26 cellular contexts compared by ENCODE assay signal in the genomic region with DNA sequence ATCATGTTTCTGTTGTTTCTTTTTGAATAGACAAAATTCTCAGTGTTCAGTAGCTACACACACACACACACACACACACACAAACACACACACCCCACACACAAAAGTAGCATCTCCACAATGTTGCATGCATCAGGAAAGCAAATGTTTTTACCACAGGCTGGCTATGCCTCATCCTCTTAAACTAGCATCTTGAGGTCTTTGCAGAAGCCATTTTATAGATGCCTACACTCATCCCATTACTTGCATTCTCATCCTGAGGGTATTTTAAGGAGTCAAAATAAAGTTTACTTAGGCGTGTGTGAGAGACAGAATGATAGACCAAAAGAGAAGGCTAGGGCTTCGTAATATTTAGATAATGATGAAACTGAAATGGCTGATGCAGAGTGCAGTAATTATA. TPM values are rescaled to one million over a fixed set of nuclear protein-coding genes. Genes with fewer than 3 reads are reported as not detected.
"Had no signal": no experiment of that assay in that cellular context is flagged by ENCODE, and none has a peak within 500 bp of the region (broad histone marks: within the 10 kb centered on the region; RNA-seq: fewer than 3 reads in every experiment).

No MANE protein-coding gene starts in this region.

- DNase-seq: activated B cell treated with CpG ODN at 0.5 μM for 24 hours; activated CD4-positive, alpha-beta memory T cell treated with anti-CD3 and anti-CD28 coated beads for 36 hours; activated CD4-positive, alpha-beta T cell treated with anti-CD3 and anti-CD28 coated beads for 48 hours; activated CD8-positive, alpha-beta memory T cell treated with anti-CD3 and anti-CD28 coated beads, Interleukin-2, amount 10 ng/mL, durations not matched to agents 7 days and 5 days; activated CD8-positive, alpha-beta memory T cell treated with anti-CD3 and anti-CD28 coated beads, Interleukin-2, amount 50 U/mL, for 4 hours; activated CD8-positive, alpha-beta T cell treated with anti-CD3 and anti-CD28 coated beads, Interleukin-2, amount 10 ng/mL, durations not matched to agents 7 days and 5 days; activated effector memory CD4-positive, alpha-beta T cell treated with anti-CD3 and anti-CD28 coated beads, Interleukin-2, amount 50 U/mL, for 16 hours; activated naive CD4-positive, alpha-beta T cell treated with anti-CD3 and anti-CD28 coated beads for 36 hours; activated naive CD8-positive, alpha-beta T cell treated with anti-CD3 and anti-CD28 coated beads for 36 hours; activated naive CD8-positive, alpha-beta T cell treated with anti-CD3 and anti-CD28 coated beads, Interleukin-2, amount 50 U/mL, for 24 hours; activated T-cell treated with anti-CD3 and anti-CD28 coated beads, Interleukin-2, amount 50 U/mL, for 1 hour; activated T-cell treated with anti-CD3 and anti-CD28 coated beads, Interleukin-2, amount 50 U/mL, for 48 hours; adrenal gland; amygdala; aorta; body of pancreas; caudate nucleus; cortex of kidney; effector CD8-positive, alpha-beta T cell; head of caudate nucleus; T-helper 2 cell; WERI-Rb-1 had no signal

- H3K36me3 ChIP-seq: adrenal gland, WERI-Rb-1 had no signal

- H3K4me3 Mint-ChIP-seq: activated B cell treated with CpG ODN at 0.5 μM for 24 hours; activated CD4-positive, alpha-beta memory T cell treated with anti-CD3 and anti-CD28 coated beads for 36 hours; activated CD8-positive, alpha-beta memory T cell treated with anti-CD3 and anti-CD28 coated beads, Interleukin-2, amount 10 ng/mL, durations not matched to agents 7 days and 5 days; activated CD8-positive, alpha-beta T cell treated with anti-CD3 and anti-CD28 coated beads, Interleukin-2, amount 10 ng/mL, durations not matched to agents 7 days and 5 days; activated naive CD4-positive, alpha-beta T cell treated with anti-CD3 and anti-CD28 coated beads for 36 hours; activated naive CD4-positive, alpha-beta T cell treated with anti-CD3 and anti-CD28 coated beads, Interleukin-2, amount 50 U/mL, for 24 hours; activated naive CD8-positive, alpha-beta T cell treated with anti-CD3 and anti-CD28 coated beads for 36 hours; activated naive CD8-positive, alpha-beta T cell treated with anti-CD3 and anti-CD28 coated beads, Interleukin-2, amount 50 U/mL, for 24 hours; activated T-helper 1 cell treated with anti-CD3 and anti-CD28 coated beads, Interleukin-12 subunit alpha, Interleukin-12 subunit beta, Interleukin-2, Interleukin-4 antibody, amounts not matched to agents 30 ng/mL and 10 ng/mL and 1 ng/mL, durations not matched to agents 14 hours and 24 hours and 36 hours had no signal

- H3K4me3 ChIP-seq: adrenal gland, body of pancreas had no signal

- H3K9me3 Mint-ChIP-seq: activated B cell treated with CpG ODN at 0.5 μM for 24 hours; activated CD4-positive, alpha-beta memory T cell treated with anti-CD3 and anti-CD28 coated beads for 36 hours; activated naive CD4-positive, alpha-beta T cell treated with anti-CD3 and anti-CD28 coated beads for 36 hours; activated naive CD4-positive, alpha-beta T cell treated with anti-CD3 and anti-CD28 coated beads, Interleukin-2, amount 50 U/mL, for 24 hours; activated naive CD8-positive, alpha-beta T cell treated with anti-CD3 and anti-CD28 coated beads for 36 hours; activated naive CD8-positive, alpha-beta T cell treated with anti-CD3 and anti-CD28 coated beads, Interleukin-2, amount 50 U/mL, for 24 hours; activated T-helper 1 cell treated with anti-CD3 and anti-CD28 coated beads, Interleukin-12 subunit alpha, Interleukin-12 subunit beta, Interleukin-2, Interleukin-4 antibody, amounts not matched to agents 30 ng/mL and 10 ng/mL and 1 ng/mL, durations not matched to agents 14 hours and 24 hours and 36 hours; activated T-helper 2 cell treated with anti-CD3 and anti-CD28 coated beads, Interferon-gamma antibody, Interleukin-2, Interleukin-4, amounts not matched to agents 10 μg/mL and 5 μg/mL and 100 μg/mL, durations not matched to agents 14 hours and 24 hours and 36 hours had no signal

- H3K9me3 ChIP-seq: adrenal gland, body of pancreas had no signal

- H3K27ac Mint-ChIP-seq: activated B cell treated with CpG ODN at 0.5 μM for 24 hours; activated CD4-positive, alpha-beta memory T cell treated with anti-CD3 and anti-CD28 coated beads for 36 hours; activated CD8-positive, alpha-beta memory T cell treated with anti-CD3 and anti-CD28 coated beads, Interleukin-2, amount 10 ng/mL, durations not matched to agents 7 days and 5 days; activated CD8-positive, alpha-beta T cell treated with anti-CD3 and anti-CD28 coated beads, Interleukin-2, amount 10 ng/mL, durations not matched to agents 7 days and 5 days; activated naive CD4-positive, alpha-beta T cell treated with anti-CD3 and anti-CD28 coated beads for 36 hours; activated naive CD4-positive, alpha-beta T cell treated with anti-CD3 and anti-CD28 coated beads, Interleukin-2, amount 50 U/mL, for 24 hours; activated naive CD8-positive, alpha-beta T cell treated with anti-CD3 and anti-CD28 coated beads for 36 hours; activated naive CD8-positive, alpha-beta T cell treated with anti-CD3 and anti-CD28 coated beads, Interleukin-2, amount 50 U/mL, for 24 hours; activated T-helper 1 cell treated with anti-CD3 and anti-CD28 coated beads, Interleukin-12 subunit alpha, Interleukin-12 subunit beta, Interleukin-2, Interleukin-4 antibody, amounts not matched to agents 30 ng/mL and 10 ng/mL and 1 ng/mL, durations not matched to agents 14 hours and 24 hours and 36 hours; activated T-helper 2 cell treated with anti-CD3 and anti-CD28 coated beads, Interferon-gamma antibody, Interleukin-2, Interleukin-4, amounts not matched to agents 10 μg/mL and 5 μg/mL and 100 μg/mL, durations not matched to agents 14 hours and 24 hours and 36 hours had no signal

- H3K27ac ChIP-seq: adrenal gland, body of pancreas, epithelial cell of prostate, WERI-Rb-1 had no signal

- H3K36me3 Mint-ChIP-seq: activated CD4-positive, alpha-beta memory T cell treated with anti-CD3 and anti-CD28 coated beads for 36 hours; activated CD8-positive, alpha-beta memory T cell treated with anti-CD3 and anti-CD28 coated beads, Interleukin-2, amount 10 ng/mL, durations not matched to agents 7 days and 5 days; activated naive CD4-positive, alpha-beta T cell treated with anti-CD3 and anti-CD28 coated beads, Interleukin-2, amount 50 U/mL, for 24 hours; activated naive CD8-positive, alpha-beta T cell treated with anti-CD3 and anti-CD28 coated beads for 36 hours had no signal

- H3K27me3 ChIP-seq: adrenal gland, body of pancreas had no signal

RNA-seq across cellular contexts. Expression of a gene that starts 7.9 kb away (rescaled TPM):
- total RNA-seq: activated CD4-positive, alpha-beta memory T cell treated with anti-CD3 and anti-CD28 coated beads for 36 hours; activated CD8-positive, alpha-beta memory T cell treated with anti-CD3 and anti-CD28 coated beads, Interleukin-2, amount 10 ng/mL, durations not matched to agents 7 days and 5 days; activated CD8-positive, alpha-beta T cell treated with anti-CD3 and anti-CD28 coated beads, Interleukin-2, amount 10 ng/mL, durations not matched to agents 7 days and 5 days; activated naive CD4-positive, alpha-beta T cell treated with anti-CD3 and anti-CD28 coated beads for 36 hours; activated naive CD8-positive, alpha-beta T cell treated with anti-CD3 and anti-CD28 coated beads for 36 hours had no signal
